23 cellular contexts compared by ENCODE assay signal in genomic region chr4:169234137-169234855, GRCh38. TPM values are rescaled to one million over a fixed set of nuclear protein-coding genes. Genes with fewer than 3 reads are reported as not detected.
DNase-seq lines count a peak whose midpoint lies in the region; TF ChIP-seq lines count a peak whose summit lies in the region.
"Had no signal": no experiment of that assay in that cellular context is flagged by ENCODE, and none has a peak within 500 bp of the region (broad histone marks: within the 10 kb centered on the region; RNA-seq: fewer than 3 reads in every experiment).

No MANE protein-coding gene starts in this region.

- H2BK120ac ChIP-seq in neuronal stem cell (ENCODE audit: low read depth, low read length), result no peak overlapping the region

- H3K9me3 Mint-ChIP-seq in MCF 10A (ENCODE audit: unreplicated experiment), result no peaks in the 10 kb centered on the region
- H3K9me3 Mint-ChIP-seq: CD4-positive, alpha-beta T cell; natural killer cell treated with Interleukin-12 subunit alpha and Interleukin-12 subunit beta and Interleukin-15 and Interleukin-18, amount 100 ng/mL, for 72 hours had no signal

- no peak overlapping the region for H3K23ac ChIP-seq in neuronal stem cell (ENCODE audit: low read depth, low read length, poor library complexity)

- no peaks in the 10 kb centered on the region for H3K9me3 ChIP-seq in HEK293 (ENCODE audit: control insufficient read depth, insufficient read depth, low read depth, low read length)
- H3K9me3 ChIP-seq in skeletal muscle satellite cell (replicated peaks; ENCODE audit: low read length), result no peaks in the 10 kb centered on the region
- H3K9me3 ChIP-seq in neuronal stem cell (replicated peaks in 1 of 2; ENCODE audit: control insufficient read depth in 2 of 2, insufficient read depth in 1 of 2, low read depth in 1 of 2, low read length in 2 of 2), result peaks cover 0 to 2% of the 10 kb centered on the region in 2 donors
- H3K9me3 ChIP-seq: adrenal gland, esophagus muscularis mucosa, SJSA1, vagina had no signal

- no peaks in the 10 kb centered on the region for H3K36me3 Mint-ChIP-seq in MCF 10A (ENCODE audit: insufficient read depth, unreplicated experiment)
- H3K36me3 Mint-ChIP-seq: natural killer cell treated with Interleukin-12 subunit alpha and Interleukin-12 subunit beta and Interleukin-15 and Interleukin-18, amount 100 ng/mL, for 72 hours had no signal

- POLR2A ChIA-PET in HEK293 (lab: Yijun Ruan, JAX), result no interaction called here
- POLR2A ChIA-PET in MCF 10A (lab: Yijun Ruan, JAX), result interaction anchor here (0.7 to 2.8 kb wide), 2 partner anchors 29 to 35 kb away, joined by 3 to 18 read pairs; no protein-coding TSS in a partner anchor

- H3K18ac ChIP-seq in neuronal stem cell (ENCODE audit: low read length), result no peak overlapping the region

- no peak overlapping the region for H4K8ac ChIP-seq in neuronal stem cell (ENCODE audit: low read depth, low read length)

- H2AFZ ChIP-seq in neuronal stem cell (ENCODE audit: low read length), result no peak overlapping the region

- peaks cover 47% of the 10 kb centered on the region for H3K4me1 Mint-ChIP-seq in MCF 10A (ENCODE audit: insufficient read depth, unreplicated experiment)

- H2BK5ac ChIP-seq in neuronal stem cell (ENCODE audit: low read length), result no peak overlapping the region

- H3K27ac ChIP-seq in HEK293 (ENCODE audit: extremely low read depth, low read depth, low read length) (no peak overlapping the region), neuronal stem cell (replicated peaks; ENCODE audit: low read length) (no peak overlapping the region)
- H3K27ac ChIP-seq: adrenal gland, esophagus muscularis mucosa, KMS-11, SJSA1, vagina had no signal

- no peak overlapping the region for H3K4me3 ChIP-seq in HEK293 (ENCODE audit: low read depth, low read length)
- H3K4me3 ChIP-seq in skeletal muscle satellite cell (ENCODE audit: low read length), result no peak overlapping the region
- H3K4me3 ChIP-seq in neuronal stem cell (ENCODE audit: low read length in 2 of 2), result no peak overlapping the region
- H3K4me3 ChIP-seq: adrenal gland, esophagus muscularis mucosa, SJSA1, vagina had no signal

- peak overlapping the region; percentile 53 for H3K27ac Mint-ChIP-seq in MCF 10A (ENCODE audit: low read depth, unreplicated experiment)
- H3K27ac Mint-ChIP-seq: CD4-positive, alpha-beta T cell; natural killer cell treated with Interleukin-12 subunit alpha and Interleukin-12 subunit beta and Interleukin-15 and Interleukin-18, amount 100 ng/mL, for 72 hours had no signal

- no peak overlapping the region for H3K9ac ChIP-seq in skeletal muscle satellite cell (ENCODE audit: low read depth, low read length)
- no peak overlapping the region for H3K9ac ChIP-seq in neuronal stem cell (ENCODE audit: low read depth, low read length, poor library complexity)
- H3K9ac ChIP-seq: KMS-11 had no signal

- no peak overlapping the region for H2BK12ac ChIP-seq in neuronal stem cell (ENCODE audit: low read length)

- DNase-seq in MCF 10A (ENCODE audit: unreplicated experiment) (no peak), kidney glomerular epithelial cell (lab: John Stamatoyannopoulos, UW) (peak; percentile 57), neuronal stem cell (ENCODE audit: low spot score) (no peak), SW 1271 (lab: John Stamatoyannopoulos, UW) (no peak), G401 (ENCODE audit: low spot score) (no peak), RPMI8226 (no peak)
- DNase-seq: activated CD4-positive, alpha-beta T cell treated with anti-CD3 and anti-CD28 coated beads, Interleukin-2, amount 50 U/mL, for 48 hours; activated gamma-delta T cell treated with Interleukin-2 at 50 U/mL for 16 hours; adrenal gland; caudate nucleus; CD4-positive, alpha-beta T cell; DMS153; mesendoderm; NCI-H1092 treated with DMSO at 0.1 percent for 48 hours; NCI-H2029; NCI-H446 treated with DMSO at 0.1 percent for 48 hours had no signal

- no peak overlapping the region for H3K4me3 Mint-ChIP-seq in MCF 10A (ENCODE audit: unreplicated experiment)
- H3K4me3 Mint-ChIP-seq: CD4-positive, alpha-beta T cell; natural killer cell treated with Interleukin-12 subunit alpha and Interleukin-12 subunit beta and Interleukin-15 and Interleukin-18, amount 100 ng/mL, for 72 hours had no signal

- intact Hi-C loops in MCF 10A (cut with micrococcal nuclease), result no loop called here

- in situ Hi-C loops in G401 (cut with HindIII; ENCODE audit: low sequenced_read_pairs), result no loop called here

- no TSS peak for BruUV-seq in MCF 10A (replicated peaks; lab: Mats Ljungman, UMichigan)

- no peak overlapping the region for H4K91ac ChIP-seq in neuronal stem cell (ENCODE audit: low read depth, low read length, poor library complexity)

- H3K27me3 ChIP-seq in skeletal muscle satellite cell (ENCODE audit: control insufficient read depth, insufficient read depth, low read length), result no peaks in the 10 kb centered on the region
- H3K27me3 ChIP-seq in neuronal stem cell (ENCODE audit: control insufficient read depth in 3 of 3, insufficient read depth in 3 of 3, low read depth in 1 of 3, low read length in 3 of 3), result no peaks in the 10 kb centered on the region
- H3K27me3 ChIP-seq: adrenal gland, esophagus muscularis mucosa, SJSA1, vagina had no signal

- H2BK15ac ChIP-seq in neuronal stem cell (ENCODE audit: low read length), result no peak overlapping the region

- peaks cover 3% of the 10 kb centered on the region for H3K79me1 ChIP-seq in neuronal stem cell (ENCODE audit: low read depth, low read length)

- TF ChIP-seq CTCF in HEK293 (tag by site-specific recombination; IDR thresholded peaks at IDR 0.05) (no peak), MCF 10A (IDR thresholded peaks at IDR 0.05; ENCODE audit: unreplicated experiment) (no peak)

- CTCF ChIA-PET in HEK293 (lab: Yijun Ruan, JAX) (interaction anchor here (0.9 kb wide), 1 partner anchor 19 kb away, joined by 3 read pairs; no protein-coding TSS in a partner anchor), MCF 10A (lab: Yijun Ruan, JAX) (interaction anchor here (0.5 to 1.5 kb wide), 6 partner anchors 7 to 216 kb away, joined by 3 to 5 read pairs (median 3); no protein-coding TSS in a partner anchor)

- H3K4me2 ChIP-seq in skeletal muscle satellite cell (ENCODE audit: low read length) (peak overlapping the region; percentile 11), neuronal stem cell (ENCODE audit: insufficient read depth, low read length, poor library complexity, severe bottlenecking) (no peak overlapping the region)
- H3K4me2 ChIP-seq: KMS-11 had no signal

- no peak overlapping the region for H3K4ac ChIP-seq in neuronal stem cell (ENCODE audit: low read length)

- H3K14ac ChIP-seq in neuronal stem cell (ENCODE audit: low read length), result no peak overlapping the region

- H3K4me1 ChIP-seq in HEK293 (ENCODE audit: control insufficient read depth, insufficient read depth, low read length) (peaks cover 2% of the 10 kb centered on the region), skeletal muscle satellite cell (ENCODE audit: control insufficient read depth, insufficient read depth, low read length) (peaks cover 56% of the 10 kb centered on the region), neuronal stem cell (ENCODE audit: control insufficient read depth in 2 of 2, insufficient read depth in 1 of 2, low read depth in 1 of 2, low read length in 2 of 2) (peaks cover 0 to 4% of the 10 kb centered on the region in 2 donors)

- no peak overlapping the region for H2AK5ac ChIP-seq in neuronal stem cell (ENCODE audit: low read depth, low read length)

- WGBS in neuronal stem cell (ENCODE audit: extremely low coverage in 2 of 2, insufficient read length in 2 of 2, insufficient replicate concordance in 1 of 2), 2 donors, result no CpG with 5 or more reads among the region's 7 CpGs

- H3K27me3 Mint-ChIP-seq in MCF 10A (ENCODE audit: insufficient read depth, unreplicated experiment), result no peaks in the 10 kb centered on the region
- H3K27me3 Mint-ChIP-seq: CD4-positive, alpha-beta T cell had no signal

- H3K36me3 ChIP-seq in HEK293 (ENCODE audit: control insufficient read depth in 2 of 2, insufficient read depth in 1 of 2, low read length in 2 of 2) (no peaks in the 10 kb centered on the region), skeletal muscle satellite cell (ENCODE audit: insufficient read depth, low read length) (peaks cover 14% of the 10 kb centered on the region), neuronal stem cell (replicated peaks in 1 of 2; ENCODE audit: control insufficient read depth in 2 of 2, insufficient read depth in 2 of 2, low read length in 2 of 2) (peaks cover 2 to 6% of the 10 kb centered on the region in 2 donors)
- H3K36me3 ChIP-seq: adrenal gland, esophagus muscularis mucosa, vagina had no signal

TF ChIP-seq in HEK293, 187 proteins besides CTCF, POLR2A, EP300 and RAD21:
- TF ChIP-seq ZNF248 (tag by site-specific recombination; IDR thresholded peaks at IDR 0.05) (no peak), PRDM10 (tag by site-specific recombination; IDR thresholded peaks at IDR 0.05) (peak; percentile 64)

RNA-seq across cellular contexts. Expression of gene SH3RF1, which starts 36.5 kb away (rescaled TPM):
- total RNA-seq in MCF 10A (2022), result 16.5 and 17.4 TPM in 2 replicates
- 14.7 and 16.6 TPM in 2 replicates for total RNA-seq in skeletal muscle satellite cell (2012; rRNA removed)
- polyA plus RNA-seq in neuronal stem cell (2013, experiment 1 of 2), result 17.9 TPM
- 18.0 TPM for polyA plus RNA-seq in neuronal stem cell (2013, experiment 2 of 2)
- total RNA-seq in G401 (2014; rRNA removed; shearing (Covaris generic)), result not detected in 2 replicates

Comparison
In these comparisons a context has a peak if more than half of its experiments do, and no peak if none do; other contexts are left out.
1. RNA of gene SH3RF1, which starts 36.5 kb away (total RNA-seq): 16.5 to 17.4 TPM in MCF 10A; not detected in G401; every median in the first group is over 10 times any median in the second.